In genomic region chr10:71191019-71191418, GRCh38 we compare ENCODE assay signal across 1 cellular context.
TF ChIP-seq lines count a peak whose summit lies in the region.

No MANE protein-coding gene starts in this region.

TF ChIP-seq in GM23338, 12 proteins besides CTCF, POLR2A, EP300 and RAD21 (continued from another document):
- TF ChIP-seq ZNF462 (CRISPR knock-in tag; IDR thresholded peaks at IDR 0.05) (no peak), POLR2AphosphoS5 (IDR thresholded peaks at IDR 0.05; ENCODE audit: low read depth) (no peak), EZH2 (IDR thresholded peaks at IDR 0.05; ENCODE audit: low read depth, unreplicated experiment) (no peak), EZH2phosphoT487 (IDR thresholded peaks at IDR 0.05; ENCODE audit: unreplicated experiment) (no peak)
